1 cellular context compared by ENCODE assay signal in genomic region chr2:138948070-138948539, GRCh38.
TF ChIP-seq lines count a peak whose summit lies in the region.

No MANE protein-coding gene starts in this region.

TF ChIP-seq in GM12878, 131 proteins besides CTCF, POLR2A, EP300 and RAD21 (continued from another document):
- TF ChIP-seq MLLT1 (IDR thresholded peaks at IDR 0.05) (no peak), RUNX3 (IDR thresholded peaks at IDR 0.05; ENCODE audit: low read length) (peak; percentile 45)
TF ChIP-seq in GM12878: peak in this region for 4.
